In the genomic region with DNA sequence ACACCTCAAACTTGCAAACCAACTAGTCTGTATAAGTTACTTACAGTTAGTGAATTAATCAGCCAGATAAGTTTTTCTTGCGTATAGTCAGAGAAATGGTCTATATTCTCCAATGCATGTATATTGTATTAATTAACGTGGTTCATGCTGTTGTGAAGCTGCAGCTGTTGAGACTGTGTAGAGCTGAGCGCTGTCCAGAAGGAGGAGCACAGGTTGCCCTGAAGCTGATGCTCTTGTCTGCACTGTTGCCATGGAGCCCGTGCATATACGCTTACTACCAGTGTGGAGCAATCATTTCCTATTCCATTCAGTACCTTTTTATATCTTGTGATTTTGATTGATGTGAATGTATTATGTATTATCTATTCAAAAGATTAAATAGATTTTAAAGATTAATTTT, we compare ENCODE assay signal across 8 cellular contexts.
DNase-seq lines count a peak whose midpoint lies in the region; ATAC-seq and TF ChIP-seq lines count a peak whose summit lies in the region.

No MANE protein-coding gene starts in this region.

- in situ Hi-C loops in T47D (cut with HindIII; ENCODE audit: low pct_unique_long_range_greater_than_20kb, low sequenced_read_pairs): no loop called here

- peak; percentile 65 for DNase-seq in DMS153 (lab: John Stamatoyannopoulos, UW)
- DNase-seq in T47D (ENCODE audit: low read depth in 1 of 2, low spot score in 1 of 2): peak; percentile 25 to 71
- peak; percentile 26 for DNase-seq in stimulated activated CD4-positive, alpha-beta T cell treated with anti-CD3 and anti-CD28 coated beads, Interleukin-1b, Interleukin-23, amount 100 ng/mL, for 48 hours
- no peak for DNase-seq in testis
- no peak for DNase-seq in stomach
- no peak for DNase-seq in DMS79 (lab: John Stamatoyannopoulos, UW)

- H3K27ac ChIP-seq in testis (no peak overlapping the region), stomach (no peak overlapping the region)

- peak; percentile 87 for ATAC-seq in HG03280 (IDR thresholded peaks at IDR 0.05; ENCODE audit: unreplicated experiment)
- peak; percentile 74; the same call in 2 of the 3 replicates for ATAC-seq in SK-N-SH treated with all-trans-retinoic acid at 6 μM for 48 hours

- TF ChIP-seq EP300 in stomach (IDR thresholded peaks at IDR 0.05): no peak

- TF ChIP-seq CTCF in testis (IDR thresholded peaks at IDR 0.05) (no peak), stomach (IDR thresholded peaks at IDR 0.05) (no peak)

- intact Hi-C loops in testis (cut with DNase I; ENCODE audit: low total_unique reads) (no loop called here), stomach (cut with DNase I; ENCODE audit: low total_unique reads) (no loop called here)

- H3K27me3 ChIP-seq in testis (no peaks in the 10 kb centered on the region), stomach (no peaks in the 10 kb centered on the region)

- H3K9me3 ChIP-seq in testis (no peaks in the 10 kb centered on the region), stomach (no peaks in the 10 kb centered on the region)

- H3K36me3 ChIP-seq in testis (ENCODE audit: low read depth, missing control alignments) (no peaks in the 10 kb centered on the region), stomach (no peaks in the 10 kb centered on the region)

- H3K4me1 ChIP-seq in testis (no peaks in the 10 kb centered on the region), stomach (peaks cover 0 to under 1% (median 0%) of the 10 kb centered on the region in 4 donors)

- WGBS in testis, 2 donors: 84 to 85% methylated on average over 5 of the region's 5 CpGs
- WGBS in stomach, 5 donors: 66 to 78% (median 72%) methylated on average over 5 of the region's 5 CpGs

- TF ChIP-seq POLR2A in testis (IDR thresholded peaks at IDR 0.05) (no peak), stomach (IDR thresholded peaks at IDR 0.05) (no peak)

- H3K4me3 ChIP-seq in testis (no peak overlapping the region), stomach (no peak overlapping the region)

TF ChIP-seq in SK-N-SH treated with all-trans-retinoic acid at 6 μM for 48 hours, 23 proteins besides CTCF, POLR2A, EP300 and RAD21:
- TF ChIP-seq ARNTL (CRISPR knock-in tag; IDR thresholded peaks at IDR 0.05; ENCODE audit: borderline replicate concordance, low read depth) (no peak), RARB (CRISPR knock-in tag; IDR thresholded peaks at IDR 0.05) (no peak), ZNF70 (CRISPR knock-in tag; IDR thresholded peaks at IDR 0.05) (no peak), TSHZ2 (CRISPR knock-in tag; IDR thresholded peaks at IDR 0.05) (no peak), SNAI2 (CRISPR knock-in tag; IDR thresholded peaks at IDR 0.05) (no peak), ESRRG (CRISPR knock-in tag; IDR thresholded peaks at IDR 0.05) (no peak)

Comparison
In these comparisons a context has a peak if more than half of its experiments do, and no peak if none do; other contexts are left out.
1. DNase-seq: peak in DMS153 (single experiment), T47D (2 of 2) and stimulated activated CD4-positive, alpha-beta T cell treated with anti-CD3 and anti-CD28 coated beads, Interleukin-1b, Interleukin-23, amount 100 ng/mL, for 48 hours (single experiment); none in testis (single experiment), stomach (single experiment) and DMS79 (single experiment).